Comparison of ENCODE assay signal across 9 cellular contexts in the genomic region with DNA sequence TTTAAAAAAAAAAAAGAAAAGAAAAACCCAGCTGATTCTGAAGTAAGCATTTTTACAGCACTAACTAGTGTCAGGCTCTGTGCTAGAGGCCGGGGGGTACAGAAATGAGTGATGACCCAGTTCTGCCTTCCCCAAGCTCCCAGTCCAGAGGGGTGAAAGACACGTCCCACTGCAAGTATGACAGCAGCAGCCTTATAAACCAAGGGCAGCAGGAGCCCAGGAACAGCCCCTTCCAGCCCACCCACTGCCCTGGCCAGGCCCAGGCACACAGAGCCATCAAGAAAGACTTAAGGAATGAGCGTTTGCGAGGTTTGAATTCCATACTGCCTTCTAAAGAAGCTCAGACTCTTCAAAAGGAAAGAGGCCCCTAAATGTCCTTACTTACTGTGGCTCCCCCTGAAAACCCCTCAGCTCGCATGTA. TPM values are rescaled to one million over a fixed set of nuclear protein-coding genes. Genes with fewer than 3 reads are reported as not detected.
DNase-seq lines count a peak whose midpoint lies in the region; ATAC-seq lines count a peak whose summit lies in the region.
"Had no signal": no experiment of that assay in that cellular context is flagged by ENCODE, and none has a peak within 500 bp of the region (broad histone marks: within the 10 kb centered on the region; RNA-seq: fewer than 3 reads in every experiment).

No MANE protein-coding gene starts in this region.

- peak overlapping the region; percentile 25 for H3K27ac ChIP-seq in muscle layer of colon (ENCODE audit: low read depth, low read length)
- H3K27ac ChIP-seq in urinary bladder (ENCODE audit: low read depth) = peak overlapping the region; percentile 67

- H3K27ac Mint-ChIP-seq in central memory CD8-positive, alpha-beta T cell (ENCODE audit: low read depth) = peak overlapping the region; percentile 72
- no peak overlapping the region for H3K27ac Mint-ChIP-seq in activated CD4-positive, alpha-beta T cell treated with anti-CD3 and anti-CD28 coated beads, Interleukin-2, amount 10 ng/mL, durations not matched to agents 7 days and 5 days

- H3K27me3 ChIP-seq in muscle layer of colon (ENCODE audit: control insufficient read depth in 1 of 2, insufficient read depth in 2 of 2, low read length in 2 of 2) = no peaks in the 10 kb centered on the region

- DNase-seq in stimulated activated CD4-positive, alpha-beta T cell treated with anti-CD3 and anti-CD28 coated beads, Interleukin-1b, Interleukin-23, amount 100 ng/mL, for 48 hours = peak; percentile 20
- DNase-seq in stimulated activated CD4-positive, alpha-beta T cell treated with anti-CD3 and anti-CD28 coated beads, Interleukin-4, amount 100 ng/mL, for 1 hour = no peak
- DNase-seq in central memory CD8-positive, alpha-beta T cell (ENCODE audit: low spot score in 2 of 2) = no peak
- no peak for DNase-seq in activated CD4-positive, alpha-beta T cell treated with anti-CD3 and anti-CD28 coated beads, Interleukin-2, amount 10 ng/mL, durations not matched to agents 7 days and 5 days
- no peak for DNase-seq in SIG-M5 (lab: John Stamatoyannopoulos, UW)
- DNase-seq: NCI-H69 had no signal

- 42% methylated on average over 5 of the region's 5 CpGs for WGBS in urinary bladder

- peak overlapping the region; percentile 8 for H3K9ac ChIP-seq in muscle layer of colon (ENCODE audit: low read length)

- no peaks in the 10 kb centered on the region for H3K9me3 Mint-ChIP-seq in central memory CD8-positive, alpha-beta T cell
- no peaks in the 10 kb centered on the region for H3K9me3 Mint-ChIP-seq in activated CD4-positive, alpha-beta T cell treated with anti-CD3 and anti-CD28 coated beads, Interleukin-2, amount 10 ng/mL, durations not matched to agents 7 days and 5 days

- H3K27me3 Mint-ChIP-seq in central memory CD8-positive, alpha-beta T cell = no peaks in the 10 kb centered on the region
- no peaks in the 10 kb centered on the region for H3K27me3 Mint-ChIP-seq in activated CD4-positive, alpha-beta T cell treated with anti-CD3 and anti-CD28 coated beads, Interleukin-2, amount 10 ng/mL, durations not matched to agents 7 days and 5 days

- H3K9me3 ChIP-seq in muscle layer of colon (ENCODE audit: low read length) = no peaks in the 10 kb centered on the region

- H3K4me3 Mint-ChIP-seq in central memory CD8-positive, alpha-beta T cell = peak overlapping the region; percentile 70
- H3K4me3 Mint-ChIP-seq in activated CD4-positive, alpha-beta T cell treated with anti-CD3 and anti-CD28 coated beads, Interleukin-2, amount 10 ng/mL, durations not matched to agents 7 days and 5 days = no peak overlapping the region

- peaks cover 74% of the 10 kb centered on the region for H3K4me1 Mint-ChIP-seq in central memory CD8-positive, alpha-beta T cell
- H3K4me1 Mint-ChIP-seq in activated CD4-positive, alpha-beta T cell treated with anti-CD3 and anti-CD28 coated beads, Interleukin-2, amount 10 ng/mL, durations not matched to agents 7 days and 5 days = peaks cover 41% of the 10 kb centered on the region

- peaks cover 7% of the 10 kb centered on the region for H3K36me3 Mint-ChIP-seq in central memory CD8-positive, alpha-beta T cell (ENCODE audit: insufficient read depth)
- peaks cover 25% of the 10 kb centered on the region for H3K36me3 Mint-ChIP-seq in activated CD4-positive, alpha-beta T cell treated with anti-CD3 and anti-CD28 coated beads, Interleukin-2, amount 10 ng/mL, durations not matched to agents 7 days and 5 days (ENCODE audit: low read depth)

- H3K4me3 ChIP-seq in muscle layer of colon (ENCODE audit: low read depth in 1 of 2, low read length in 2 of 2) (peak overlapping the region in 1 of 2 donors; percentile 46), urinary bladder (ENCODE audit: low read depth, low read length) (no peak overlapping the region)

- H3K36me3 ChIP-seq in muscle layer of colon (ENCODE audit: insufficient read depth, low read length) (no peaks in the 10 kb centered on the region), urinary bladder (ENCODE audit: insufficient read depth) (peaks cover 2% of the 10 kb centered on the region)

- ATAC-seq in central memory CD8-positive, alpha-beta T cell (replicated peaks; ENCODE audit: extremely low read depth, poor library complexity, severe bottlenecking) = no peak
- no peak for ATAC-seq in HG03159 (IDR thresholded peaks at IDR 0.05; ENCODE audit: unreplicated experiment)

- POLR2A ChIA-PET in activated CD4-positive, alpha-beta T cell treated with anti-CD3 and anti-CD28 coated beads, Interleukin-2, amount 10 ng/mL, durations not matched to agents 7 days and 5 days (lab: Charles Lee) = no interaction called here

- H3K4me1 ChIP-seq in muscle layer of colon (ENCODE audit: insufficient read depth, low read length) = peaks cover 43% of the 10 kb centered on the region
- H3K4me1 ChIP-seq in urinary bladder (ENCODE audit: insufficient read depth) = peaks cover 3% of the 10 kb centered on the region

- CTCF ChIA-PET in activated CD4-positive, alpha-beta T cell treated with anti-CD3 and anti-CD28 coated beads, Interleukin-2, amount 10 ng/mL, durations not matched to agents 7 days and 5 days (lab: Charles Lee) = interaction anchor here (1.3 to 2.6 kb wide), 5 partner anchors 9 to 106 kb away, joined by 3 to 9 read pairs (median 6); no protein-coding TSS in a partner anchor

RNA-seq across cellular contexts. Expression of gene TRERF1, which starts 10.1 kb away (rescaled TPM):
- 12.1 TPM for total RNA-seq in urinary bladder
- polyA plus RNA-seq in urinary bladder = 7.9 TPM
- 10 to 100 TPM; 18.6 to 20.3 TPM for total RNA-seq in activated CD4-positive, alpha-beta T cell treated with anti-CD3 and anti-CD28 coated beads, Interleukin-2, amount 10 ng/mL, durations not matched to agents 7 days and 5 days
